In genomic region chr4:169744601-169745000, GRCh38 we compare ENCODE assay signal across 25 cellular contexts.
"Had no signal": no experiment of that assay in that cellular context is flagged by ENCODE, and none has a peak within 500 bp of the region (broad histone marks: within the 10 kb centered on the region; RNA-seq: fewer than 3 reads in every experiment).

No MANE protein-coding gene starts in this region.

- H2AFZ ChIP-seq: neural progenitor cell had no signal

- H3K27me3 Mint-ChIP-seq: brain; dendritic cell treated with granulocyte-macrophage colony-stimulating factor and Interleukin-4, amounts not matched to agents 40 ng/mL and 50 ng/mL, for 4 days; naive thymus-derived CD8-positive, alpha-beta T cell; stimulated activated naive B cell treated with anti-CD40 and anti-IgM and Interleukin-4, amounts not matched to agents 10 μg/mL and 1 μg/mL and 100 μg/mL, for 72 hours; T-helper 17 cell had no signal

- H3K27ac Mint-ChIP-seq: activated naive CD4-positive, alpha-beta T cell treated with anti-CD3 and anti-CD28 coated beads for 36 hours; activated T-cell treated with anti-CD3 and anti-CD28 coated beads, Interleukin-2, amount 50 U/mL, for 72 hours; dendritic cell treated with granulocyte-macrophage colony-stimulating factor and Interleukin-4, amounts not matched to agents 40 ng/mL and 50 ng/mL, for 4 days; naive thymus-derived CD8-positive, alpha-beta T cell; neural progenitor cell; stimulated activated naive B cell treated with anti-CD40 and anti-IgM and Interleukin-4, amounts not matched to agents 10 μg/mL and 1 μg/mL and 100 μg/mL, for 72 hours; T-helper 17 cell had no signal

- ATAC-seq: activated T-cell treated with anti-CD3 and anti-CD28 coated beads, Interleukin-2, amount 50 U/mL, for 72 hours; esophagus mucosa; heart left ventricle; left lobe of liver; naive thymus-derived CD8-positive, alpha-beta T cell; stimulated activated naive B cell treated with anti-CD40 and anti-IgM and Interleukin-4, amounts not matched to agents 10 μg/mL and 1 μg/mL and 100 μg/mL, for 72 hours; T-helper 17 cell had no signal

- FAIRE-seq: kidney had no signal

- DNase-seq: activated CD4-positive, alpha-beta T cell treated with anti-CD3 and anti-CD28 coated beads for 4 hours; activated CD4-positive, alpha-beta T cell treated with anti-CD3 and anti-CD28 coated beads, Interleukin-2, amount 50 U/mL, for 48 hours; activated CD4-positive, CD25-positive, alpha-beta regulatory T cell; activated CD8-positive, alpha-beta memory T cell treated with anti-CD3 and anti-CD28 coated beads, Interleukin-2, amount 50 U/mL, for 48 hours; activated effector memory CD4-positive, alpha-beta T cell treated with Interleukin-2 at 50 U/mL for 16 hours; activated naive CD4-positive, alpha-beta T cell treated with anti-CD3 and anti-CD28 coated beads for 36 hours; activated T-cell treated with anti-CD3 and anti-CD28 coated beads, Interleukin-2, amount 50 U/mL, for 72 hours; caudate nucleus; effector CD4-positive, alpha-beta T cell; heart left ventricle; kidney; naive thymus-derived CD8-positive, alpha-beta T cell; stimulated activated CD4-positive, alpha-beta T cell treated with anti-CD3 and anti-CD28 coated beads, Interleukin-2, amount 100 ng/mL, for 48 hours; stimulated activated CD8-positive, alpha-beta memory T cell treated with anti-CD3 and anti-CD28 coated beads, Interleukin-4, amount 100 ng/mL, for 48 hours; stimulated activated naive B cell treated with anti-CD40 and anti-IgM and Interleukin-4, amounts not matched to agents 10 μg/mL and 1 μg/mL and 100 μg/mL, for 72 hours; SW 1271; T-helper 17 cell had no signal

- H3K27me3 ChIP-seq: heart left ventricle, neural progenitor cell, upper lobe of left lung had no signal

- H3K4me2 ChIP-seq: neural progenitor cell had no signal

- H3K9me3 Mint-ChIP-seq: activated naive CD4-positive, alpha-beta T cell treated with anti-CD3 and anti-CD28 coated beads for 36 hours; activated T-cell treated with anti-CD3 and anti-CD28 coated beads, Interleukin-2, amount 50 U/mL, for 72 hours; brain; dendritic cell treated with granulocyte-macrophage colony-stimulating factor and Interleukin-4, amounts not matched to agents 40 ng/mL and 50 ng/mL, for 4 days; naive thymus-derived CD8-positive, alpha-beta T cell; neural progenitor cell; stimulated activated naive B cell treated with anti-CD40 and anti-IgM and Interleukin-4, amounts not matched to agents 10 μg/mL and 1 μg/mL and 100 μg/mL, for 72 hours had no signal

- H3K9ac ChIP-seq: neural progenitor cell had no signal

- H3K4me1 Mint-ChIP-seq: brain; neural progenitor cell; stimulated activated naive B cell treated with anti-CD40 and anti-IgM and Interleukin-4, amounts not matched to agents 10 μg/mL and 1 μg/mL and 100 μg/mL, for 72 hours had no signal

- H3K9me3 ChIP-seq: heart left ventricle, thoracic aorta, upper lobe of left lung had no signal

- H3K4me1 ChIP-seq: heart left ventricle, neural progenitor cell, upper lobe of left lung had no signal

- H3K4me3 Mint-ChIP-seq: activated naive CD4-positive, alpha-beta T cell treated with anti-CD3 and anti-CD28 coated beads for 36 hours; activated T-cell treated with anti-CD3 and anti-CD28 coated beads, Interleukin-2, amount 50 U/mL, for 72 hours; brain; dendritic cell treated with granulocyte-macrophage colony-stimulating factor and Interleukin-4, amounts not matched to agents 40 ng/mL and 50 ng/mL, for 4 days; naive thymus-derived CD8-positive, alpha-beta T cell; neural progenitor cell; stimulated activated naive B cell treated with anti-CD40 and anti-IgM and Interleukin-4, amounts not matched to agents 10 μg/mL and 1 μg/mL and 100 μg/mL, for 72 hours; T-helper 17 cell had no signal

- H3K27ac ChIP-seq: heart left ventricle, neural progenitor cell, thoracic aorta, upper lobe of left lung had no signal

- H3K4me3 ChIP-seq: heart left ventricle, lung, neural progenitor cell, thoracic aorta, upper lobe of left lung had no signal
